In genomic region chr19:48750351-48750750, GRCh38 we compare ENCODE assay signal across 34 cellular contexts. TPM values are rescaled to one million over a fixed set of nuclear protein-coding genes. Genes with fewer than 3 reads are reported as not detected.
"Had no signal": no experiment of that assay in that cellular context is flagged by ENCODE, and none has a peak within 500 bp of the region (broad histone marks: within the 10 kb centered on the region; RNA-seq: fewer than 3 reads in every experiment).

No MANE protein-coding gene starts in this region.

- ATAC-seq: activated CD8-positive, alpha-beta T cell treated with anti-CD3 and anti-CD28 coated beads for 36 hours; activated T-cell treated with anti-CD3 and anti-CD28 coated beads, Interleukin-2, amount 50 U/mL, for 4 hours; activated T-helper 17 cell treated with anti-CD3 and anti-CD28 coated beads, Interleukin-2, amount 50 U/mL, for 72 hours; heart left ventricle; left ventricle myocardium superior; stimulated activated memory B cell treated with anti-CD40 and anti-IgM and Interleukin-4, amounts not matched to agents 10 μg/mL and 1 μg/mL and 100 μg/mL, for 72 hours; stimulated activated naive CD8-positive, alpha-beta T cell treated with anti-CD3 and anti-CD28 coated beads, Interleukin-15, amount 100 ng/mL, for 72 hours had no signal

- DNase-seq: activated CD4-positive, alpha-beta T cell treated with anti-CD3 and anti-CD28 coated beads, Interleukin-2, amount 50 U/mL, for 1 hour; activated CD8-positive, alpha-beta T cell treated with anti-CD3 and anti-CD28 coated beads for 36 hours; activated gamma-delta T cell treated with Interleukin-2 at 50 U/mL for 16 hours; activated naive CD4-positive, alpha-beta T cell treated with anti-CD3 and anti-CD28 coated beads, Interleukin-2, amount 50 U/mL, for 16 hours; activated T-cell treated with anti-CD3 and anti-CD28 coated beads, Interleukin-2, amount 50 U/mL, for 4 hours; amniotic stem cell; caudate nucleus; foreskin fibroblast; heart left ventricle; left ventricle myocardium superior; ovary; retina; sigmoid colon; small intestine; stimulated activated CD4-positive, alpha-beta T cell treated with anti-CD3 and anti-CD28 coated beads, Interleukin-1b, Interleukin-23, amount 100 ng/mL, for 48 hours; stimulated activated CD4-positive, alpha-beta T cell treated with anti-CD3 and anti-CD28 coated beads, Interleukin-4, amount 100 ng/mL, for 4 hours; stimulated activated CD8-positive, alpha-beta memory T cell treated with anti-CD3 and anti-CD28 coated beads, Interleukin-4, amount 100 ng/mL, for 48 hours; stimulated activated naive CD8-positive, alpha-beta T cell treated with anti-CD3 and anti-CD28 coated beads, Interleukin-15, amount 100 ng/mL, for 72 hours; SW 1271; T1000; tibial artery had no signal

- H3K4me3 ChIP-seq: ovary, prostate gland, sigmoid colon, tibial artery had no signal

- FAIRE-seq: astrocyte, endothelial cell of umbilical vein, islet of Langerhans, small intestine had no signal

- H3K4me3 Mint-ChIP-seq: activated CD8-positive, alpha-beta T cell treated with anti-CD3 and anti-CD28 coated beads for 36 hours; activated T-cell treated with anti-CD3 and anti-CD28 coated beads, Interleukin-2, amount 50 U/mL, for 4 hours had no signal

- H3K27me3 ChIP-seq: ovary had no signal

- H3K27ac ChIP-seq: neutrophil, ovary, prostate gland, sigmoid colon, tibial artery had no signal

- H3K9me3 ChIP-seq: heart left ventricle, neutrophil, ovary, prostate gland, sigmoid colon, tibial artery had no signal

- H3K36me3 Mint-ChIP-seq: memory B cell; stimulated activated memory B cell treated with anti-CD40 and anti-IgM and Interleukin-4, amounts not matched to agents 10 μg/mL and 1 μg/mL and 100 μg/mL, for 72 hours had no signal

- H3K27ac Mint-ChIP-seq: activated CD8-positive, alpha-beta T cell treated with anti-CD3 and anti-CD28 coated beads for 36 hours; activated T-helper 17 cell treated with anti-CD3 and anti-CD28 coated beads, Interleukin-2, amount 50 U/mL, for 72 hours; memory B cell; stimulated activated memory B cell treated with anti-CD40 and anti-IgM and Interleukin-4, amounts not matched to agents 10 μg/mL and 1 μg/mL and 100 μg/mL, for 72 hours; stimulated activated naive CD8-positive, alpha-beta T cell treated with anti-CD3 and anti-CD28 coated beads, Interleukin-15, amount 100 ng/mL, for 72 hours had no signal

- H3K9me3 Mint-ChIP-seq: activated CD8-positive, alpha-beta T cell treated with anti-CD3 and anti-CD28 coated beads for 36 hours; activated T-cell treated with anti-CD3 and anti-CD28 coated beads, Interleukin-2, amount 50 U/mL, for 4 hours; activated T-helper 17 cell treated with anti-CD3 and anti-CD28 coated beads, Interleukin-2, amount 50 U/mL, for 72 hours; memory B cell; stimulated activated naive CD8-positive, alpha-beta T cell treated with anti-CD3 and anti-CD28 coated beads, Interleukin-15, amount 100 ng/mL, for 72 hours; T-helper 1 cell treated with Interleukin-12 subunit alpha and Interleukin-12 subunit beta and Interleukin-4 antibody, amounts not matched to agents 30 μg/mL and 1 μg/mL, for 36 hours had no signal

- H3K36me3 ChIP-seq: neutrophil, ovary, prostate gland, sigmoid colon had no signal

- H3K4me1 ChIP-seq: prostate gland had no signal

RNA-seq across cellular contexts. Expression of gene FUT1, which starts 2.1 kb away (rescaled TPM):
- total RNA-seq: mononuclear cell had no signal

RNA-seq across cellular contexts. Expression of gene IZUMO1, which starts 3.6 kb away (rescaled TPM):
- total RNA-seq: activated CD8-positive, alpha-beta T cell treated with anti-CD3 and anti-CD28 coated beads for 36 hours; activated T-cell treated with anti-CD3 and anti-CD28 coated beads, Interleukin-2, amount 50 U/mL, for 4 hours; activated T-helper 17 cell treated with anti-CD3 and anti-CD28 coated beads, Interleukin-2, amount 50 U/mL, for 72 hours; astrocyte; mononuclear cell; sigmoid colon; urinary bladder had no signal
- polyA plus RNA-seq: urinary bladder had no signal

RNA-seq across cellular contexts. Expression of gene FGF21, which starts 5.0 kb away (rescaled TPM):
- total RNA-seq: activated CD8-positive, alpha-beta T cell treated with anti-CD3 and anti-CD28 coated beads for 36 hours; activated T-cell treated with anti-CD3 and anti-CD28 coated beads, Interleukin-2, amount 50 U/mL, for 4 hours; activated T-helper 17 cell treated with anti-CD3 and anti-CD28 coated beads, Interleukin-2, amount 50 U/mL, for 72 hours; astrocyte; endothelial cell of umbilical vein; heart left ventricle; left ventricle myocardium superior; mononuclear cell; myocyte; ovary; prostate gland; sigmoid colon; urinary bladder had no signal
- polyA plus RNA-seq: endothelial cell of umbilical vein, esophagus, heart left ventricle, ovary, sigmoid colon, urinary bladder had no signal
